ENCODE assay signal across 9 cellular contexts in genomic region chr4:127856485-127857447, GRCh38. TPM values are rescaled to one million over a fixed set of nuclear protein-coding genes. Genes with fewer than 3 reads are reported as not detected.
A peak's percentile ranks its signal among the peaks of the same experiment; 100 is the strongest.
DNase-seq lines count a peak whose midpoint lies in the region; ATAC-seq, FAIRE-seq and TF ChIP-seq lines count a peak whose summit lies in the region.
"Had no signal": no experiment of that assay in that cellular context is flagged by ENCODE, and none has a peak within 500 bp of the region (broad histone marks: within the 10 kb centered on the region; RNA-seq: fewer than 3 reads in every experiment).

No MANE protein-coding gene starts in this region.

- H3K9ac ChIP-seq in K562 (ENCODE audit: insufficient read depth in 1 of 2, low read depth in 2 of 2, low read length in 2 of 2) (no peak overlapping the region), subcutaneous abdominal adipose tissue (ENCODE audit: low read length in 5 of 5) (no peak overlapping the region)

- H3K4me3 Mint-ChIP-seq in MCF 10A (ENCODE audit: unreplicated experiment): peak overlapping the region; percentile 33

- WGBS in K562 (ENCODE audit: insufficient coverage, low coverage, missing lambda C conversion rate): 49% methylated on average over 4 of the region's 4 CpGs

- peaks cover 12% of the 10 kb centered on the region for H3K4me1 Mint-ChIP-seq in MCF 10A (ENCODE audit: insufficient read depth, unreplicated experiment)

- H3K36me3 Mint-ChIP-seq in MCF 10A (ENCODE audit: insufficient read depth, unreplicated experiment): no peaks in the 10 kb centered on the region

- no peak overlapping the region for H3K4me2 ChIP-seq in K562 (ENCODE audit: insufficient read depth, low read length)

- no peak for TF ChIP-seq POLR2A in breast epithelium (IDR thresholded peaks at IDR 0.05)
- TF ChIP-seq POLR2A in K562 (conservative IDR thresholded peaks at IDR 0.05): no peak
- no peak for TF ChIP-seq POLR2A in Peyer's patch (IDR thresholded peaks at IDR 0.05)

- TF ChIP-seq CTCF in MCF 10A (IDR thresholded peaks at IDR 0.05; ENCODE audit: unreplicated experiment): no peak
- TF ChIP-seq CTCF in breast epithelium (IDR thresholded peaks at IDR 0.05): no peak
- no peak for TF ChIP-seq CTCF in K562 (IDR thresholded peaks at IDR 0.05 in 2 of 3, conservative IDR thresholded peaks at IDR 0.05 in 1 of 3; ENCODE audit: insufficient read depth in 2 of 3, low read depth in 1 of 3, low read length in 3 of 3)
- no peak for TF ChIP-seq CTCF in Peyer's patch (IDR thresholded peaks at IDR 0.05)

- H3K79me2 ChIP-seq in K562 (ENCODE audit: control insufficient read depth, insufficient read depth, low read length): no peaks in the 10 kb centered on the region; the same call in 2 of the 3 replicates

- no peak for FAIRE-seq in K562 (lab: Jason Lieb, UNC)
- FAIRE-seq: A204.1 had no signal

- no peak overlapping the region for H2AFZ ChIP-seq in K562 (ENCODE audit: low read depth, low read length)

- BruUV-seq in MCF 10A (replicated peaks; lab: Mats Ljungman, UMichigan): no TSS peak
- no TSS peak for BruUV-seq in K562 (replicated peaks; lab: Mats Ljungman, UMichigan)

- TF ChIP-seq RAD21 in K562 (CRISPR knock-in tag; conservative IDR thresholded peaks at IDR 0.05 in 1 of 2, IDR thresholded peaks at IDR 0.05 in 1 of 2): no peak

- intact Hi-C loops in MCF 10A (cut with micrococcal nuclease): no loop called here
- intact Hi-C loops in breast epithelium (cut with DNase I; ENCODE audit: low total_unique reads): no loop called here
- intact Hi-C loops in K562 (cut with micrococcal nuclease): no loop called here

- CTCF ChIA-PET in MCF 10A (lab: Yijun Ruan, JAX) (no interaction called here), K562 (lab: Yijun Ruan, JAX; ENCODE audit: low intra/inter-chr PET ratio) (no interaction called here)

- in situ Hi-C loops in K562 (cut with MboI): no loop called here

- peaks cover 18% of the 10 kb centered on the region for H3K9me3 Mint-ChIP-seq in MCF 10A (ENCODE audit: unreplicated experiment)

- no peaks in the 10 kb centered on the region for H3K27me3 ChIP-seq in breast epithelium
- no peaks in the 10 kb centered on the region for H3K27me3 ChIP-seq in K562 (ENCODE audit: control insufficient read depth in 2 of 2, insufficient read depth in 2 of 2, low read length in 2 of 2)
- no peaks in the 10 kb centered on the region for H3K27me3 ChIP-seq in subcutaneous abdominal adipose tissue (ENCODE audit: control insufficient read depth in 5 of 5, insufficient read depth in 4 of 5, low read length in 5 of 5)
- H3K27me3 ChIP-seq in Peyer's patch: no peaks in the 10 kb centered on the region

- H3K9me3 ChIP-seq in breast epithelium (peaks cover 13 to 25% of the 10 kb centered on the region in 2 donors), K562 (replicated peaks; ENCODE audit: control insufficient read depth, insufficient read depth, low read depth, low read length) (peaks cover 2% of the 10 kb centered on the region), subcutaneous abdominal adipose tissue (ENCODE audit: control insufficient read depth in 5 of 5, low read length in 5 of 5) (peaks cover 0 to 7% (median 0%) of the 10 kb centered on the region in 5 donors), Peyer's patch (no peaks in the 10 kb centered on the region)

- TF ChIP-seq EP300 in K562 (IDR thresholded peaks at IDR 0.05; ENCODE audit: low read length): no peak

- no peaks in the 10 kb centered on the region for H4K20me1 ChIP-seq in K562 (replicated peaks; ENCODE audit: control insufficient read depth, insufficient read depth, low read length)

- H3K9me1 ChIP-seq in K562 (ENCODE audit: control insufficient read depth, insufficient read depth, low read length): no peaks in the 10 kb centered on the region

- H3K4me3 ChIP-seq in breast epithelium (peak overlapping the region in 1 of 3 donors; percentile 7), K562 (no peak overlapping the region), subcutaneous abdominal adipose tissue (ENCODE audit: low read depth in 1 of 5, low read length in 5 of 5) (peak overlapping the region in 3 of 5 donors; percentile 7 to 40 (median 39)), Peyer's patch (no peak overlapping the region)

- no peaks in the 10 kb centered on the region for H3K27me3 Mint-ChIP-seq in MCF 10A (ENCODE audit: insufficient read depth, unreplicated experiment)

- POLR2A ChIA-PET in MCF 10A (lab: Yijun Ruan, JAX): interaction anchor here (0.9 kb wide), 1 partner anchor 24 kb away, joined by 4 read pairs; the partner anchor contains the start of gene PLK4
- POLR2A ChIA-PET in K562 (lab: Yijun Ruan, JAX): no interaction called here

- H3K27ac Mint-ChIP-seq in MCF 10A (ENCODE audit: low read depth, unreplicated experiment): peak overlapping the region; percentile 31

- ATAC-seq in HG03097 (IDR thresholded peaks at IDR 0.05; ENCODE audit: low FRiP score, unreplicated experiment): peak; percentile 73
- no peak; the same call in 2 of the 3 replicates for ATAC-seq in K562

- DNase-seq in MCF 10A (ENCODE audit: unreplicated experiment) (peak; percentile 63), breast epithelium (ENCODE audit: low spot score in 2 of 2) (no peak), K562 (ENCODE audit: extremely low read depth in 1 of 4, low spot score in 3 of 4) (no peak), NCI-H1092 treated with DMSO at 0.1 percent for 48 hours (lab: John Stamatoyannopoulos, UW) (no peak), Peyer's patch (no peak)
- no peak for DNase-seq in activated CD8-positive, alpha-beta memory T cell treated with anti-CD3 and anti-CD28 coated beads for 24 hours

- no peaks in the 10 kb centered on the region for H3K4me1 ChIP-seq in breast epithelium
- H3K4me1 ChIP-seq in K562 (replicated peaks in 1 of 2; ENCODE audit: control insufficient read depth in 2 of 2, insufficient read depth in 2 of 2, low read length in 2 of 2): no peaks in the 10 kb centered on the region; a peak in 1 of 5 replicates
- H3K4me1 ChIP-seq in subcutaneous abdominal adipose tissue (ENCODE audit: control insufficient read depth in 5 of 5, insufficient read depth in 5 of 5, low read length in 5 of 5): peaks cover 0 to 11% (median 5%) of the 10 kb centered on the region in 5 donors
- H3K4me1 ChIP-seq in Peyer's patch: no peaks in the 10 kb centered on the region

- H3K36me3 ChIP-seq in breast epithelium (no peaks in the 10 kb centered on the region), K562 (ENCODE audit: control insufficient read depth, insufficient read depth, low read length) (no peaks in the 10 kb centered on the region), subcutaneous abdominal adipose tissue (ENCODE audit: control insufficient read depth in 5 of 5, insufficient read depth in 5 of 5, low read length in 5 of 5) (no peaks in the 10 kb centered on the region), Peyer's patch (no peaks in the 10 kb centered on the region)

- H3K27ac ChIP-seq in breast epithelium: peak overlapping the region in 1 of 2 donors; percentile 48
- no peak overlapping the region for H3K27ac ChIP-seq in K562 (ENCODE audit: extremely low read depth, low read depth, low read length)
- no peak overlapping the region for H3K27ac ChIP-seq in subcutaneous abdominal adipose tissue (ENCODE audit: low read depth, low read length)
- H3K27ac ChIP-seq in Peyer's patch: no peak overlapping the region

TF ChIP-seq in K562, 482 proteins besides CTCF, POLR2A, EP300 and RAD21 (continues in another document):
- TF ChIP-seq ZNF431 (CRISPR knock-in tag; IDR thresholded peaks at IDR 0.05) (no peak), REST (CRISPR knock-in tag; IDR thresholded peaks at IDR 0.05; ENCODE audit: low read depth) (no peak)

RNA-seq across cellular contexts. Expression of gene PLK4, which starts 23.9 kb away (rescaled TPM):
- total RNA-seq in MCF 10A (2022): 8.9 and 10.9 TPM in 2 replicates
- 1 to 10 TPM in 2 of 3 donors, under 1 TPM in 1; 0.66 to 2.3 (median 1.4) TPM for total RNA-seq in breast epithelium
- total RNA-seq in K562 (2011; cell fraction: chromatin; rRNA removed; ENCODE audit: low replicate concordance): 40.2 and 172 TPM in 2 replicates
- 22.8 and 32.2 TPM in 2 replicates for total RNA-seq in K562 (2011; cell fraction: nucleolus; rRNA removed)
- 38.0 and 43.7 TPM in 2 replicates for total RNA-seq in K562 (2011; cell fraction: nucleoplasm; rRNA removed)
- 48.7 and 54.3 TPM in 2 replicates for total RNA-seq in K562 (2014; rRNA removed)
- total RNA-seq in K562 (2014; rRNA removed; fragmentation: Illumina TruSeq; extraction: Trizol): 55.0 and 60.6 TPM in 2 replicates
- 49.1 and 53.6 TPM in 2 replicates for total RNA-seq in K562 (2015; rRNA removed; fragmentation: Illumina TruSeq; extraction: Trizol)
- total RNA-seq in K562 (2021): 41.3 and 46.8 TPM in 2 replicates
- polyA plus RNA-seq in K562 (2011; rRNA removed): 75.0 and 95.3 TPM in 2 replicates
- 13.9 and 28.8 TPM in 2 replicates for polyA plus RNA-seq in K562 (2011; cell fraction: cytosol; rRNA removed)
- polyA plus RNA-seq in K562 (2011; cell fraction: nucleus; rRNA removed): 113 and 177 TPM in 2 replicates
- polyA plus RNA-seq in K562 (2012): 24.9 and 27.7 TPM in 2 replicates
- polyA plus RNA-seq in K562 (2014; fragmentation: Illumina TruSeq; extraction: Trizol): 56.8 and 61.7 TPM in 2 replicates
- polyA plus RNA-seq in K562 (2014; fragmentation: Nextera tagmentation; extraction: Ambion mirVana): 10 to 100 TPM; 16.2 to 27.4 TPM
- polyA plus RNA-seq in K562 (2014; rRNA removed): 72.0 and 93.8 TPM in 2 replicates
- 70.6 and 87.8 TPM in 2 replicates for polyA minus RNA-seq in K562 (2011; rRNA and poly(A)+ RNA removed)
- polyA minus RNA-seq in K562 (2011; cell fraction: cytosol; rRNA and poly(A)+ RNA removed): 17.6 and 19.2 TPM in 2 replicates
- 45.9 and 88.3 TPM in 2 replicates for polyA minus RNA-seq in K562 (2011; cell fraction: nucleus; rRNA and poly(A)+ RNA removed)
- total RNA-seq in Peyer's patch: 1 to 10 TPM; 1.7 to 8.3 (median 3.7) TPM

Comparison
In these comparisons a context has a peak if more than half of its experiments do, and no peak if none do; other contexts are left out.
1. H3K4me3 ChIP-seq: peak in subcutaneous abdominal adipose tissue (3 of 5); none in K562 (single experiment) and Peyer's patch (0 of 4).